Comparison of ENCODE assay signal across 8 cellular contexts in genomic region chr19:1275260-1275975, GRCh38. TPM values are rescaled to one million over a fixed set of nuclear protein-coding genes. Genes with fewer than 3 reads are reported as not detected.
DNase-seq lines count a peak whose midpoint lies in the region; ATAC-seq and TF ChIP-seq lines count a peak whose summit lies in the region.

FAM174C (plus strand) TSS chr19:1275530; CDS start chr19:1275550, 20 bp downstream.

- peak within 1 kb of the TSS; percentile 94 to 98 for H3K9ac ChIP-seq in colonic mucosa (ENCODE audit: low read depth in 2 of 2, low read length in 2 of 2)

- peak; percentile 79 for ATAC-seq in GM19328 (IDR thresholded peaks at IDR 0.05; ENCODE audit: unreplicated experiment)
- peak; percentile 53 for ATAC-seq in HG03469 (IDR thresholded peaks at IDR 0.05; ENCODE audit: unreplicated experiment)

- peak within 1 kb of the TSS; percentile 84 for H3K4me3 Mint-ChIP-seq in activated CD4-positive, alpha-beta T cell treated with anti-CD3 and anti-CD28 coated beads, Interleukin-2, amount 10 ng/mL, durations not matched to agents 24 days and 14 days

- intact Hi-C loops in activated CD4-positive, alpha-beta T cell treated with anti-CD3 and anti-CD28 coated beads, Interleukin-2, amount 10 ng/mL, durations not matched to agents 24 days and 14 days (cut with micrococcal nuclease), result loop anchor here (1.0 to 5.0 kb wide), 3 partner anchors 87 to 132 kb away; partner anchors contain the start of genes DAZAP1 and NDUFS7
- intact Hi-C loops in colonic mucosa (cut with DNase I), result loop anchor here (5.0 kb wide), 1 partner anchor 97 kb away; no protein-coding TSS in a partner anchor

- CTCF ChIA-PET in BJ (lab: Yijun Ruan, JAX), result interaction anchor here (1.0 to 6.2 kb wide), 4 partner anchors 9 to 32 kb away, joined by 3 to 46 read pairs (median 5); no protein-coding TSS in a partner anchor

- H3K27me3 Mint-ChIP-seq in activated CD4-positive, alpha-beta T cell treated with anti-CD3 and anti-CD28 coated beads, Interleukin-2, amount 10 ng/mL, durations not matched to agents 24 days and 14 days, result no peaks in the 10 kb centered on the region

- peaks cover 43% of the 10 kb centered on the region for H3K36me3 ChIP-seq in BJ (ENCODE audit: control insufficient read depth, insufficient read depth, low read length)
- peaks cover 10% of the 10 kb centered on the region for H3K36me3 ChIP-seq in colonic mucosa

- no peaks in the 10 kb centered on the region for H3K9me3 Mint-ChIP-seq in activated CD4-positive, alpha-beta T cell treated with anti-CD3 and anti-CD28 coated beads, Interleukin-2, amount 10 ng/mL, durations not matched to agents 24 days and 14 days

- TF ChIP-seq CTCF in BJ (IDR thresholded peaks at IDR 0.05; ENCODE audit: insufficient read depth, low read depth, low read length) (no peak), colonic mucosa (IDR thresholded peaks at IDR 0.05) (no peak)

- H3K27me3 ChIP-seq in BJ (ENCODE audit: control insufficient read depth, insufficient read depth, low read length) (no peaks in the 10 kb centered on the region), colonic mucosa (no peaks in the 10 kb centered on the region)

- peak; percentile 57 for DNase-seq in BJ (ENCODE audit: low read depth)
- peak; percentile 80 for DNase-seq in NCI-H526 treated with DMSO at 0.1 percent for 48 hours (lab: John Stamatoyannopoulos, UW)
- DNase-seq in activated CD4-positive, alpha-beta T cell treated with anti-CD3 and anti-CD28 coated beads, Interleukin-2, amount 10 ng/mL, durations not matched to agents 24 days and 14 days, result peak; percentile 98
- peak; percentile 96 for DNase-seq in colonic mucosa
- DNase-seq in left kidney (ENCODE audit: low read depth, low spot score), result peak; percentile 98
- peak; percentile 95 to 98 for DNase-seq in stimulated activated CD4-positive, alpha-beta T cell treated with anti-CD3 and anti-CD28 coated beads, Interleukin-2, amount 100 ng/mL, for 24 hours

- peaks cover 43% of the 10 kb centered on the region for H3K4me1 ChIP-seq in colonic mucosa

- H3K27ac Mint-ChIP-seq in activated CD4-positive, alpha-beta T cell treated with anti-CD3 and anti-CD28 coated beads, Interleukin-2, amount 10 ng/mL, durations not matched to agents 24 days and 14 days, result peak within 1 kb of the TSS; percentile 92

- H3K4me3 ChIP-seq in BJ (ENCODE audit: low read depth, low read length), result peak within 1 kb of the TSS; percentile 75
- H3K4me3 ChIP-seq in colonic mucosa, result peak within 1 kb of the TSS; percentile 67

- peaks cover 45% of the 10 kb centered on the region for H3K4me1 Mint-ChIP-seq in activated CD4-positive, alpha-beta T cell treated with anti-CD3 and anti-CD28 coated beads, Interleukin-2, amount 10 ng/mL, durations not matched to agents 24 days and 14 days

- H3K9me3 ChIP-seq in colonic mucosa, result no peaks in the 10 kb centered on the region

- peaks cover 66% of the 10 kb centered on the region for H3K36me3 Mint-ChIP-seq in activated CD4-positive, alpha-beta T cell treated with anti-CD3 and anti-CD28 coated beads, Interleukin-2, amount 10 ng/mL, durations not matched to agents 24 days and 14 days (ENCODE audit: low read depth)

- POLR2A ChIA-PET in BJ (lab: Charles Lee), result interaction anchor here (0.5 to 0.6 kb wide), 3 partner anchors 31 to 582 kb away, joined by 3 to 10 read pairs (median 3); no protein-coding TSS in a partner anchor

- H3K27ac ChIP-seq in colonic mucosa, result peak within 1 kb of the TSS; percentile 99

RNA-seq across cellular contexts. Expression of gene FAM174C, which starts in this region (rescaled TPM):
- 24.6 and 37.5 TPM in 2 replicates for polyA plus RNA-seq in BJ (2011; rRNA removed)
- polyA minus RNA-seq in BJ (2011; rRNA and poly(A)+ RNA removed), result 8.6 TPM in 2 replicates
- total RNA-seq in activated CD4-positive, alpha-beta T cell treated with anti-CD3 and anti-CD28 coated beads, Interleukin-2, amount 10 ng/mL, durations not matched to agents 24 days and 14 days, result 115 and 126 TPM in 2 replicates
- 100 to 1,000 TPM in 1 of 2 donors, 10 to 100 TPM in 1; 41.8 to 114 TPM for total RNA-seq in colonic mucosa

Comparison
In these comparisons a context has a peak if more than half of its experiments do, and no peak if none do; other contexts are left out.
1. Peak in every context shown above with its lines: DNase-seq, ATAC-seq, H3K4me3 ChIP-seq and H3K27ac ChIP-seq.